8 cellular contexts compared by ENCODE assay signal in the genomic region with DNA sequence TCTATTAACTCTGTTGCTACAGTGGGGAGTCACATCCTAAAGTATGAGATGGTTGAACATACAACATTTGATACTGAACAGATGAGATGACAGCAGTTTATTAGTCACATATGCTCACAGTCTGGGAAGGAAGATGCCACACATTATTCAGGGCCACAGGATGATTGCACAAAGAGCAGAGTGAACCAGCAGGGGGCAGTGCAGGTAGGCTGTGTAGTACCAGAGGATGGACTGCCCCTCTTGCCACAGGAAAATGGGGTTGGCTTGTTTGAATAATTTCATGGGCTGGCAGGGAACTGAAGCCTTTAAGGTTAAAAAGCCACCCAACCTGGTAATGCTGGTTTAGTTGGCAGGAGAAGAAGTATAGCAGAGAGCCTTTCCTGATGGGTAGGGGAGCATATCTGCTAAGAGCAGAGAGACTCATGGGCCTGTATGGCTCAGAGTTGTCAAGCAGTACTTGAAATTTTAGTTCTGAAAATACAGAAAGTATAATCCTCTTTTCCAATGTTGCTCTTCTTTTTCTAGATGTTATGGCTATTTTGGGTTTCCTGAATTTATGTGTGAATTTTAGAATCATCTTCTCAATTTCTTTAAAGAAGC.
DNase-seq lines count a peak whose midpoint lies in the region; ATAC-seq and TF ChIP-seq lines count a peak whose summit lies in the region.

No MANE protein-coding gene starts in this region.

- peak; percentile 78 for TF ChIP-seq CTCF in GM12872 (IDR thresholded peaks at IDR 0.05; ENCODE audit: insufficient read depth, low read depth, low read length)
- peak; percentile 47 for TF ChIP-seq CTCF in HL-60 (IDR thresholded peaks at IDR 0.05; ENCODE audit: insufficient read depth, low read length)
- TF ChIP-seq CTCF in fibroblast of villous mesenchyme (IDR thresholded peaks at IDR 0.05; ENCODE audit: insufficient read depth, low read depth, low read length) = peak; percentile 61
- peak in 1 of 2 donors; percentile 30 for TF ChIP-seq CTCF in suprapubic skin (IDR thresholded peaks at IDR 0.05)

- no peak for TF ChIP-seq EP300 in suprapubic skin (IDR thresholded peaks at IDR 0.05)

- H3K36me3 ChIP-seq in suprapubic skin = no peaks in the 10 kb centered on the region

- TF ChIP-seq POLR2A in GM18505 (IDR thresholded peaks at IDR 0.05; ENCODE audit: borderline replicate concordance, extremely low read depth, insufficient read depth, insufficient read length) (no peak), suprapubic skin (IDR thresholded peaks at IDR 0.05) (no peak)

- no peak overlapping the region for H3K4me3 ChIP-seq in HL-60 (replicated peaks; ENCODE audit: insufficient read depth, low read length)
- H3K4me3 ChIP-seq in fibroblast of villous mesenchyme (ENCODE audit: low read depth, low read length) = no peak overlapping the region
- no peak overlapping the region for H3K4me3 ChIP-seq in suprapubic skin

- ATAC-seq in activated CD4-positive, alpha-beta T cell treated with anti-CD3 and anti-CD28 coated beads for 36 hours = peak; percentile 79
- no peak for ATAC-seq in HG02973 (IDR thresholded peaks at IDR 0.05; ENCODE audit: unreplicated experiment)
- ATAC-seq in GM18505 (IDR thresholded peaks at IDR 0.05; ENCODE audit: unreplicated experiment) = no peak

- no peaks in the 10 kb centered on the region for H3K9me3 ChIP-seq in suprapubic skin

- intact Hi-C loops in activated CD4-positive, alpha-beta T cell treated with anti-CD3 and anti-CD28 coated beads for 36 hours (cut with DNase I, micrococcal nuclease) = loop anchor here (1.0 to 5.0 kb wide), 2 partner anchors 230 to 232 kb away; no protein-coding TSS in a partner anchor

- CTCF ChIA-PET in activated CD4-positive, alpha-beta T cell treated with anti-CD3 and anti-CD28 coated beads for 36 hours (lab: Charles Lee) = interaction anchor here (0.6 to 0.9 kb wide), 2 partner anchors 14 to 277 kb away, joined by 3 read pairs; no protein-coding TSS in a partner anchor

- H3K4me1 Mint-ChIP-seq in activated CD4-positive, alpha-beta T cell treated with anti-CD3 and anti-CD28 coated beads for 36 hours = no peaks in the 10 kb centered on the region

- H3K27me3 Mint-ChIP-seq in activated CD4-positive, alpha-beta T cell treated with anti-CD3 and anti-CD28 coated beads for 36 hours = peaks cover 4% of the 10 kb centered on the region

- H3K27ac Mint-ChIP-seq in activated CD4-positive, alpha-beta T cell treated with anti-CD3 and anti-CD28 coated beads for 36 hours = no peak overlapping the region

- no peaks in the 10 kb centered on the region for H3K27me3 ChIP-seq in HL-60 (ENCODE audit: insufficient read depth, poor library complexity, severe bottlenecking)
- peaks cover 8% of the 10 kb centered on the region for H3K27me3 ChIP-seq in suprapubic skin

- H3K27ac ChIP-seq in HL-60 (replicated peaks) (no peak overlapping the region), suprapubic skin (no peak overlapping the region)

- no peaks in the 10 kb centered on the region for H3K4me1 ChIP-seq in suprapubic skin

- POLR2A ChIA-PET in activated CD4-positive, alpha-beta T cell treated with anti-CD3 and anti-CD28 coated beads for 36 hours (lab: Charles Lee) = no interaction called here

- H3K4me3 Mint-ChIP-seq in activated CD4-positive, alpha-beta T cell treated with anti-CD3 and anti-CD28 coated beads for 36 hours = no peak overlapping the region

- no peaks in the 10 kb centered on the region for H3K36me3 Mint-ChIP-seq in activated CD4-positive, alpha-beta T cell treated with anti-CD3 and anti-CD28 coated beads for 36 hours (ENCODE audit: low read depth)

- DNase-seq in HL-60 (ENCODE audit: low read depth in 1 of 2, low spot score in 1 of 2) (peak; percentile 3 to 25), fibroblast of villous mesenchyme (ENCODE audit: low read depth) (peak; percentile 29), suprapubic skin (ENCODE audit: low spot score in 2 of 2) (no peak)
- DNase-seq in activated CD4-positive, alpha-beta T cell treated with anti-CD3 and anti-CD28 coated beads for 36 hours = peak; percentile 84
- peak; percentile 43 to 64 for DNase-seq in stimulated activated CD4-positive, alpha-beta T cell treated with anti-CD3 and anti-CD28 coated beads, Interleukin-4, amount 100 ng/mL, for 48 hours (ENCODE audit: low read depth in 2 of 2)

- H3K9me3 Mint-ChIP-seq in activated CD4-positive, alpha-beta T cell treated with anti-CD3 and anti-CD28 coated beads for 36 hours (ENCODE audit: low read depth) = no peaks in the 10 kb centered on the region

Comparison
In these comparisons a context has a peak if more than half of its experiments do, and no peak if none do; other contexts are left out.
1. DNase-seq: peak in HL-60 (2 of 2), activated CD4-positive, alpha-beta T cell treated with anti-CD3 and anti-CD28 coated beads for 36 hours (single experiment), fibroblast of villous mesenchyme (single experiment) and stimulated activated CD4-positive, alpha-beta T cell treated with anti-CD3 and anti-CD28 coated beads, Interleukin-4, amount 100 ng/mL, for 48 hours (2 of 2); none in suprapubic skin (0 of 2).